In genomic region chr22:45284705-45285305, GRCh38 we compare ENCODE assay signal across 8 cellular contexts. TPM values are rescaled to one million over a fixed set of nuclear protein-coding genes. Genes with fewer than 3 reads are reported as not detected.
DNase-seq lines count a peak whose midpoint lies in the region; ATAC-seq and TF ChIP-seq lines count a peak whose summit lies in the region.

UPK3A (plus strand) TSS chr22:45284949; CDS start chr22:45285014, 65 bp downstream.

- no peaks in the 10 kb centered on the region for H3K9me3 ChIP-seq in mammary epithelial cell (replicated peaks; ENCODE audit: insufficient read depth, low read length)
- H3K9me3 ChIP-seq in left lung, result no peaks in the 10 kb centered on the region

- H3K27ac ChIP-seq in mammary epithelial cell (ENCODE audit: insufficient read depth, low read depth, low read length) (no peak within 1 kb of the TSS), left lung (no peak within 1 kb of the TSS)

- WGBS in mammary epithelial cell (ENCODE audit: low coverage, missing lambda C conversion rate), result 40% methylated on average over 5 of the region's 47 CpGs

- H3K9ac ChIP-seq in mammary epithelial cell (ENCODE audit: insufficient read depth, low read length), result no peak within 1 kb of the TSS

- no peak within 1 kb of the TSS for H3K4me3 ChIP-seq in mammary epithelial cell (replicated peaks in 1 of 3; ENCODE audit: insufficient read depth in 1 of 3, low read depth in 2 of 3, low read length in 3 of 3)
- H3K4me3 ChIP-seq in left lung, result peak within 1 kb of the TSS in 1 of 2 donors; percentile 30

- peak; percentile 33 for DNase-seq in T-helper 22 cell (ENCODE audit: low read depth)
- peak; percentile 32 for DNase-seq in mammary epithelial cell
- DNase-seq in left lung, result peak; percentile 73 to 95
- peak; percentile 42 to 50 for DNase-seq in stimulated activated CD4-positive, alpha-beta T cell treated with anti-CD3 and anti-CD28 coated beads, Interleukin-4, amount 100 ng/mL, for 48 hours (ENCODE audit: low read depth in 2 of 2)
- DNase-seq in dedifferentiated amniotic fluid mesenchymal stem cell (ENCODE audit: extremely low spot score), result no peak

- H3K27me3 ChIP-seq in mammary epithelial cell (ENCODE audit: insufficient read depth, low read length) (peaks cover 6% of the 10 kb centered on the region), left lung (peaks cover 5 to 48% of the 10 kb centered on the region in 2 donors)

- dilution Hi-C loops in mammary epithelial cell (cut with HindIII; ENCODE audit: low sequenced_read_pairs), result no loop called here

- no peaks in the 10 kb centered on the region for H4K20me1 ChIP-seq in mammary epithelial cell (ENCODE audit: insufficient read depth, low read length)

- CTCF ChIA-PET in mammary epithelial cell (lab: Charles Lee; ENCODE audit: low non-redundant PET), result interaction anchor here (0.6 kb wide), 1 partner anchor 33 kb away, joined by 5 read pairs; no protein-coding TSS in a partner anchor

- H3K4me1 ChIP-seq in mammary epithelial cell (ENCODE audit: insufficient read depth, low read length) (peaks cover 4% of the 10 kb centered on the region), left lung (peaks cover 7 to 25% of the 10 kb centered on the region in 2 donors)

- peak within 1 kb of the TSS; percentile 37 for H3K4me2 ChIP-seq in mammary epithelial cell (ENCODE audit: insufficient read depth, low read depth, low read length)

- ATAC-seq in HG03354 (IDR thresholded peaks at IDR 0.05; ENCODE audit: poor library complexity, severe bottlenecking, unreplicated experiment) (peak; percentile 49), left lung (peak; percentile 96), HG03457 (IDR thresholded peaks at IDR 0.05; ENCODE audit: unreplicated experiment) (no peak), HG03520 (IDR thresholded peaks at IDR 0.05; ENCODE audit: unreplicated experiment) (no peak)

- H2AFZ ChIP-seq in mammary epithelial cell (ENCODE audit: low read depth, low read length), result no peak within 1 kb of the TSS

- H3K79me2 ChIP-seq in mammary epithelial cell (ENCODE audit: insufficient read depth, low read length), result no peaks in the 10 kb centered on the region

- no peak for TF ChIP-seq CTCF in mammary epithelial cell (conservative IDR thresholded peaks at IDR 0.05 in 1 of 2, IDR thresholded peaks at IDR 0.05 in 1 of 2; ENCODE audit: extremely low read depth in 1 of 2, insufficient read depth in 1 of 2, low read depth in 1 of 2, low read length in 2 of 2)
- TF ChIP-seq CTCF in left lung (IDR thresholded peaks at IDR 0.05), result no peak

- in situ Hi-C loops in mammary epithelial cell (cut with MboI; ENCODE audit: low sequenced_read_pairs in 2 of 2), result no loop called here

- H3K36me3 ChIP-seq in mammary epithelial cell (ENCODE audit: insufficient read depth, low read length), result no peaks in the 10 kb centered on the region
- H3K36me3 ChIP-seq in left lung, result no peaks in the 10 kb centered on the region

- intact Hi-C loops in mammary epithelial cell (cut with micrococcal nuclease) (no loop called here), left lung (cut with DNase I) (no loop called here)

- no TSS peak for BruUV-seq in mammary epithelial cell (replicated peaks; lab: Mats Ljungman, UMichigan)

RNA-seq across cellular contexts. Expression of gene UPK3A, which starts in this region (rescaled TPM):
- total RNA-seq in mammary epithelial cell (not detected), left lung (not detected)
- polyA plus RNA-seq in mammary epithelial cell, result not detected
- polyA minus RNA-seq in mammary epithelial cell, result not detected

Comparison
In these comparisons a context has a peak if more than half of its experiments do, and no peak if none do; other contexts are left out.
1. Peak in DNase-seq and H3K4me2 ChIP-seq in mammary epithelial cell; RNA of the gene not detected or under 1 TPM.
2. Peak in DNase-seq and ATAC-seq in left lung; RNA of the gene not detected or under 1 TPM.